In the genomic region with DNA sequence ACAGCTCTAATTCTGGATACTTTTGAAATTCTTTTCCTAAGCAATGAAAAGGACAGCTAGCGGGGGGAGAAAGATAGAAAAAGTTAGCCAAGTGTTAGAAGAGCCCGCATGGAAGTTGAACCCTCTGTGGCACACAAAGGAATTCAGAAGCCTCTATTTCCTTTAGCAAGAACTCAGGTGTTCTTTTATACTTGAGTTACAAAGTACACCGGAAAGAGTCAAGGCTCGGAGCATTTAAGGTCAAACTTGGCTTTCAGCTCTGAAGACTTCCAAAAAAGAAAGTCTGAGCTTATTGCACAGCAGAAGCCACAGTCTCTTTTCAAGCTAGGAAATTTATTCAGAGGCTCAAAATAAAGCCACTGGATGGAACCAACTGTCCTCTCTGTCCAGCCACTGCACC, we compare ENCODE assay signal across 17 cellular contexts.
DNase-seq lines count a peak whose midpoint lies in the region; ATAC-seq and TF ChIP-seq lines count a peak whose summit lies in the region.
"Had no signal": no experiment of that assay in that cellular context is flagged by ENCODE, and none has a peak within 500 bp of the region (broad histone marks: within the 10 kb centered on the region; RNA-seq: fewer than 3 reads in every experiment).

No MANE protein-coding gene starts in this region.

- DNase-seq in activated CD4-positive, alpha-beta T cell treated with anti-CD3 and anti-CD28 coated beads, Interleukin-2, amount 10 ng/mL, durations not matched to agents 24 days and 14 days = no peak
- no peak for DNase-seq in activated CD4-positive, alpha-beta T cell treated with anti-CD3 and anti-CD28 coated beads, Interleukin-2, amount 50 U/mL, for 1 hour
- DNase-seq in CD4-positive, alpha-beta T cell = no peak
- DNase-seq in left kidney (ENCODE audit: low read depth, low spot score) = peak; percentile 65
- DNase-seq in osteocyte (ENCODE audit: extremely low spot score, unreplicated experiment) = no peak
- no peak for DNase-seq in A172 (ENCODE audit: low spot score)
- DNase-seq: 8988T, MG63, NCI-H1092, NCI-H146, NCI-H2081 treated with DMSO at 0.1 percent for 48 hours, NCI-H510A treated with DMSO at 0.1 percent for 48 hours, NCI-H82 had no signal

- no peaks in the 10 kb centered on the region for H3K9me3 ChIP-seq in CD4-positive, alpha-beta T cell (ENCODE audit: control insufficient read depth, low read length)
- H3K9me3 ChIP-seq: MG63 had no signal

- intact Hi-C loops in activated CD4-positive, alpha-beta T cell treated with anti-CD3 and anti-CD28 coated beads, Interleukin-2, amount 10 ng/mL, durations not matched to agents 24 days and 14 days (cut with micrococcal nuclease) = no loop called here
- intact Hi-C loops in CD4-positive, alpha-beta T cell (cut with DNase I, micrococcal nuclease) = loop anchor here in 1 of 2 experiments (10.0 kb wide), 1 partner anchor 47 kb away; no protein-coding TSS in a partner anchor

- no peaks in the 10 kb centered on the region for H3K27me3 ChIP-seq in CD4-positive, alpha-beta T cell (ENCODE audit: control insufficient read depth, insufficient read depth, low read length)
- H3K27me3 ChIP-seq: BLaER1, MG63 had no signal

- peaks cover 14% of the 10 kb centered on the region for H3K4me1 Mint-ChIP-seq in activated CD4-positive, alpha-beta T cell treated with anti-CD3 and anti-CD28 coated beads, Interleukin-2, amount 10 ng/mL, durations not matched to agents 24 days and 14 days
- H3K4me1 Mint-ChIP-seq in CD4-positive, alpha-beta T cell (ENCODE audit: low read depth) = peaks cover 89% of the 10 kb centered on the region
- peaks cover 40% of the 10 kb centered on the region for H3K4me1 Mint-ChIP-seq in osteocyte (ENCODE audit: unreplicated experiment)

- ATAC-seq in CD4-positive, alpha-beta T cell (ENCODE audit: poor library complexity) = peak; percentile 49
- ATAC-seq in GM18858 (IDR thresholded peaks at IDR 0.05; ENCODE audit: unreplicated experiment) = no peak
- no peak for ATAC-seq in GM19452 (IDR thresholded peaks at IDR 0.05; ENCODE audit: unreplicated experiment)

- no peak for TF ChIP-seq CTCF in CD4-positive, alpha-beta T cell (IDR thresholded peaks at IDR 0.05)
- TF ChIP-seq CTCF in osteocyte (IDR thresholded peaks at IDR 0.05) = no peak

- peak overlapping the region; percentile 8 for H3K27ac Mint-ChIP-seq in activated CD4-positive, alpha-beta T cell treated with anti-CD3 and anti-CD28 coated beads, Interleukin-2, amount 10 ng/mL, durations not matched to agents 24 days and 14 days
- H3K27ac Mint-ChIP-seq in CD4-positive, alpha-beta T cell = peak overlapping the region; percentile 77
- peak overlapping the region; percentile 39 for H3K27ac Mint-ChIP-seq in osteocyte (ENCODE audit: unreplicated experiment)

- H3K4me3 Mint-ChIP-seq in activated CD4-positive, alpha-beta T cell treated with anti-CD3 and anti-CD28 coated beads, Interleukin-2, amount 10 ng/mL, durations not matched to agents 24 days and 14 days = no peak overlapping the region
- H3K4me3 Mint-ChIP-seq in CD4-positive, alpha-beta T cell = peak overlapping the region; percentile 68
- no peak overlapping the region for H3K4me3 Mint-ChIP-seq in osteocyte (ENCODE audit: unreplicated experiment)

- CTCF ChIA-PET in CD4-positive, alpha-beta T cell (lab: Charles Lee) = no interaction called here

- no peak overlapping the region for H3K27ac ChIP-seq in CD4-positive, alpha-beta T cell (ENCODE audit: low read depth, low read length)
- H3K27ac ChIP-seq: BLaER1, KMS-11 had no signal

- H3K9me3 Mint-ChIP-seq in activated CD4-positive, alpha-beta T cell treated with anti-CD3 and anti-CD28 coated beads, Interleukin-2, amount 10 ng/mL, durations not matched to agents 24 days and 14 days = peaks cover 4% of the 10 kb centered on the region
- no peaks in the 10 kb centered on the region for H3K9me3 Mint-ChIP-seq in CD4-positive, alpha-beta T cell
- H3K9me3 Mint-ChIP-seq in osteocyte (ENCODE audit: unreplicated experiment) = no peaks in the 10 kb centered on the region

- POLR2A ChIA-PET in CD4-positive, alpha-beta T cell (lab: Charles Lee) = interaction anchor here (0.6 to 1.4 kb wide), 3 partner anchors 9 to 473 kb away, joined by 3 to 12 read pairs (median 5); no protein-coding TSS in a partner anchor

- H3K36me3 Mint-ChIP-seq in activated CD4-positive, alpha-beta T cell treated with anti-CD3 and anti-CD28 coated beads, Interleukin-2, amount 10 ng/mL, durations not matched to agents 24 days and 14 days (ENCODE audit: low read depth) = no peaks in the 10 kb centered on the region
- H3K36me3 Mint-ChIP-seq in CD4-positive, alpha-beta T cell (ENCODE audit: low read depth) = no peaks in the 10 kb centered on the region
- H3K36me3 Mint-ChIP-seq in osteocyte (ENCODE audit: unreplicated experiment) = no peaks in the 10 kb centered on the region

- H3K27me3 Mint-ChIP-seq in activated CD4-positive, alpha-beta T cell treated with anti-CD3 and anti-CD28 coated beads, Interleukin-2, amount 10 ng/mL, durations not matched to agents 24 days and 14 days = no peaks in the 10 kb centered on the region
- no peaks in the 10 kb centered on the region for H3K27me3 Mint-ChIP-seq in CD4-positive, alpha-beta T cell
- no peaks in the 10 kb centered on the region for H3K27me3 Mint-ChIP-seq in osteocyte (ENCODE audit: unreplicated experiment)

Comparison
In these comparisons a context has a peak if more than half of its experiments do, and no peak if none do; other contexts are left out.
1. H3K27ac Mint-ChIP-seq: peak in every context shown above with its lines; median percentile 77 in CD4-positive, alpha-beta T cell; 39 in osteocyte; 8 in activated CD4-positive, alpha-beta T cell treated with anti-CD3 and anti-CD28 coated beads, Interleukin-2, amount 10 ng/mL, durations not matched to agents 24 days and 14 days.